17 cellular contexts compared by ENCODE assay signal in the genomic region with DNA sequence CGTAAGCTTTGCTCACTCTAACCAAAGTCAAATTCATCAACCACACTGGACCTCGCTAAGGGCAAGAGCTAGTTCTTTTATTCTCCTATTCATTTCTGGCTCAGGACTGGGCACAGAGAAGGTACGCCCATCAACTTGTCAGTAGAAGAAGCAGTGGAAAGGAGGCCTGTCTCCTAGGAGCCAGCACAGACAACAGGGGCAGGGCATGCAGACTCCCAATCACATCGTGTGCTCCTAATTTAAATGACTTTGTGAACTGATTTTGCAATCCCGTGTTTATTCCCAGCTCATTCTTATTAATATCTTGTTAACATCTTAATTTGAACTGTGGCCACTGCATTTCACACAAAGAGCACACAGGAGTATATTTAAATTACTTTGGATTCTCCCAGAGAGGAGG.
DNase-seq lines count a peak whose midpoint lies in the region; ATAC-seq and TF ChIP-seq lines count a peak whose summit lies in the region.
"Had no signal": no experiment of that assay in that cellular context is flagged by ENCODE, and none has a peak within 500 bp of the region (broad histone marks: within the 10 kb centered on the region; RNA-seq: fewer than 3 reads in every experiment).

No MANE protein-coding gene starts in this region.

- CTCF ChIA-PET in OCI-LY7 (lab: Charles Lee; ENCODE audit: unreplicated experiment) = interaction anchor here (0.5 to 1.4 kb wide), 3 partner anchors 11 to 176 kb away, joined by 3 to 5 read pairs (median 4); no protein-coding TSS in a partner anchor

- no peaks in the 10 kb centered on the region for H3K9me3 Mint-ChIP-seq in chondrocyte (ENCODE audit: low read depth)
- H3K9me3 Mint-ChIP-seq: CD4-positive, CD25-positive, alpha-beta regulatory T cell had no signal

- H3K27me3 ChIP-seq in esophagus squamous epithelium (no peaks in the 10 kb centered on the region), sigmoid colon (no peaks in the 10 kb centered on the region), aorta (ENCODE audit: control insufficient read depth in 1 of 2, insufficient read depth in 2 of 2, low read length in 1 of 2) (no peaks in the 10 kb centered on the region)
- H3K27me3 ChIP-seq in effector memory CD4-positive, alpha-beta T cell (replicated peaks; ENCODE audit: control insufficient read depth, insufficient read depth, low read length, poor library complexity, severe bottlenecking) = no peaks in the 10 kb centered on the region
- H3K27me3 ChIP-seq: MG63 had no signal

- POLR2A ChIA-PET in OCI-LY7 (lab: Charles Lee) = interaction anchor here (1.2 to 11.7 kb wide), 7 partner anchors 11 to 160 kb away, joined by 3 to 476 read pairs (median 14); a partner anchor contains a TSS

- no peak for TF ChIP-seq CTCF in OCI-LY7 (conservative IDR thresholded peaks at IDR 0.05; ENCODE audit: low read length)
- no peak for TF ChIP-seq CTCF in esophagus squamous epithelium (IDR thresholded peaks at IDR 0.05)
- no peak for TF ChIP-seq CTCF in sigmoid colon (IDR thresholded peaks at IDR 0.05)
- no peak for TF ChIP-seq CTCF in chondrocyte (IDR thresholded peaks at IDR 0.05)

- no TSS peak for BruUV-seq in OCI-LY7 (replicated peaks; lab: Mats Ljungman, UMichigan)

- 53 to 71% methylated on average over 5 of the region's 5 CpGs for WGBS in esophagus squamous epithelium, 2 donors
- 69 to 73% methylated on average over 5 of the region's 5 CpGs for WGBS in sigmoid colon, 2 donors
- 75 to 81% methylated on average over 5 of the region's 5 CpGs for WGBS in aorta, 2 donors

- no peak overlapping the region for H3K4me3 Mint-ChIP-seq in chondrocyte (ENCODE audit: unreplicated experiment)
- H3K4me3 Mint-ChIP-seq: CD4-positive, CD25-positive, alpha-beta regulatory T cell had no signal

- H3K4me3 ChIP-seq in OCI-LY7 (ENCODE audit: low read depth, low read length, poor library complexity, severe bottlenecking) (no peak overlapping the region), esophagus squamous epithelium (no peak overlapping the region), sigmoid colon (no peak overlapping the region), aorta (ENCODE audit: low read length in 2 of 2) (no peak overlapping the region)
- no peak overlapping the region for H3K4me3 ChIP-seq in effector memory CD4-positive, alpha-beta T cell (ENCODE audit: insufficient read depth, low read depth, low read length, poor library complexity, severe bottlenecking)
- H3K4me3 ChIP-seq: MG63 had no signal

- intact Hi-C loops in OCI-LY7 (cut with micrococcal nuclease; ENCODE audit: unreplicated experiment) (no loop called here), esophagus squamous epithelium (cut with DNase I) (no loop called here), sigmoid colon (cut with DNase I) (no loop called here), aorta (cut with DNase I) (no loop called here)

- TF ChIP-seq POLR2A in esophagus squamous epithelium (IDR thresholded peaks at IDR 0.05) = no peak
- TF ChIP-seq POLR2A in sigmoid colon (IDR thresholded peaks at IDR 0.05) = no peak

- H3K27ac Mint-ChIP-seq in chondrocyte (ENCODE audit: unreplicated experiment) = no peak overlapping the region
- H3K27ac Mint-ChIP-seq: CD4-positive, CD25-positive, alpha-beta regulatory T cell had no signal

- no peaks in the 10 kb centered on the region for H3K79me2 ChIP-seq in OCI-LY7 (ENCODE audit: insufficient read depth, low read depth, low read length)

- H3K9me3 ChIP-seq in OCI-LY7 (ENCODE audit: low read length) (no peaks in the 10 kb centered on the region), esophagus squamous epithelium (no peaks in the 10 kb centered on the region), sigmoid colon (peaks cover 0 to 3% (median 0%) of the 10 kb centered on the region in 4 donors), aorta (ENCODE audit: control insufficient read depth, low read length) (peaks cover 1% of the 10 kb centered on the region)
- H3K9me3 ChIP-seq in effector memory CD4-positive, alpha-beta T cell (ENCODE audit: control insufficient read depth, low read length) = no peaks in the 10 kb centered on the region
- H3K9me3 ChIP-seq: MG63 had no signal

- H4K20me1 ChIP-seq in OCI-LY7 (ENCODE audit: insufficient read depth, low read length) = no peaks in the 10 kb centered on the region

- no peaks in the 10 kb centered on the region for H3K36me3 Mint-ChIP-seq in chondrocyte (ENCODE audit: low read depth)

- H2AFZ ChIP-seq in OCI-LY7 (ENCODE audit: low read length) = peak overlapping the region; percentile 22; the same call in 1 of the 2 replicates

- H3K27me3 Mint-ChIP-seq in chondrocyte (ENCODE audit: low read depth) = no peaks in the 10 kb centered on the region
- H3K27me3 Mint-ChIP-seq: CD4-positive, CD25-positive, alpha-beta regulatory T cell had no signal

- H3K4me1 Mint-ChIP-seq in chondrocyte (ENCODE audit: low read depth) = no peaks in the 10 kb centered on the region

- TF ChIP-seq EP300 in sigmoid colon (IDR thresholded peaks at IDR 0.05) = no peak

- no peaks in the 10 kb centered on the region for H3K9me2 ChIP-seq in OCI-LY7 (ENCODE audit: insufficient read depth, low read length)

- H3K36me3 ChIP-seq in OCI-LY7 (ENCODE audit: insufficient read depth, low read length) = peaks cover 3% of the 10 kb centered on the region; the same call in 1 of the 2 replicates
- no peaks in the 10 kb centered on the region for H3K36me3 ChIP-seq in esophagus squamous epithelium
- H3K36me3 ChIP-seq in sigmoid colon = no peaks in the 10 kb centered on the region
- no peaks in the 10 kb centered on the region for H3K36me3 ChIP-seq in aorta (ENCODE audit: control insufficient read depth in 1 of 2, insufficient read depth in 2 of 2, low read length in 1 of 2)
- no peaks in the 10 kb centered on the region for H3K36me3 ChIP-seq in effector memory CD4-positive, alpha-beta T cell (ENCODE audit: control insufficient read depth, insufficient read depth, low read length)
- H3K36me3 ChIP-seq: MG63 had no signal

- peak; percentile 78 for ATAC-seq in aorta (ENCODE audit: low FRiP score)
- no peak for ATAC-seq in GM19351 (IDR thresholded peaks at IDR 0.05; ENCODE audit: unreplicated experiment)
- ATAC-seq: SK-N-SH treated with all-trans-retinoic acid at 6 μM for 48 hours had no signal

- no peak overlapping the region for H3K4me2 ChIP-seq in OCI-LY7 (ENCODE audit: low read length)

- H3K27ac ChIP-seq in OCI-LY7 (ENCODE audit: low read depth, low read length, poor library complexity, severe bottlenecking) (no peak overlapping the region), esophagus squamous epithelium (peak overlapping the region in 3 of 4 donors; percentile 50 to 77 (median 65)), sigmoid colon (peak overlapping the region in 1 of 4 donors; percentile 43), aorta (ENCODE audit: low read depth in 1 of 2, low read length in 2 of 2) (no peak overlapping the region)
- no peak overlapping the region for H3K27ac ChIP-seq in effector memory CD4-positive, alpha-beta T cell (ENCODE audit: insufficient read depth, low read length, poor library complexity, severe bottlenecking)

- H3K4me1 ChIP-seq in OCI-LY7 (ENCODE audit: insufficient read depth, low read length, poor library complexity, severe bottlenecking) = peaks cover 88% of the 10 kb centered on the region
- no peaks in the 10 kb centered on the region for H3K4me1 ChIP-seq in esophagus squamous epithelium
- peaks cover 0 to 3% (median under 1%) of the 10 kb centered on the region in 4 donors for H3K4me1 ChIP-seq in sigmoid colon
- H3K4me1 ChIP-seq in aorta (ENCODE audit: control insufficient read depth in 1 of 2, insufficient read depth in 2 of 2, low read length in 2 of 2) = no peaks in the 10 kb centered on the region
- no peaks in the 10 kb centered on the region for H3K4me1 ChIP-seq in effector memory CD4-positive, alpha-beta T cell (ENCODE audit: control insufficient read depth, insufficient read depth, low read length, poor library complexity, severe bottlenecking)

- DNase-seq in OCI-LY7 (ENCODE audit: low spot score) (no peak), esophagus squamous epithelium (lab: John Stamatoyannopoulos, UW) (no peak), sigmoid colon (peak; percentile 71), aorta (no peak), chondrocyte (ENCODE audit: low spot score) (no peak)
- no peak for DNase-seq in effector memory CD4-positive, alpha-beta T cell
- DNase-seq: CD4-positive, CD25-positive, alpha-beta regulatory T cell; EL; GF-D8; MG63; NCI-H1417; NCI-H1694 treated with DMSO at 0.1 percent for 48 hours; NCI-H2081 treated with DMSO at 0.1 percent for 48 hours; NCI-H446 treated with DMSO at 0.1 percent for 48 hours; NCI-H526 treated with DMSO at 0.1 percent for 48 hours had no signal

Comparison
In these comparisons a context has a peak if more than half of its experiments do, and no peak if none do; other contexts are left out.
1. H3K27ac ChIP-seq: peak in esophagus squamous epithelium (3 of 4); none in OCI-LY7 (single experiment), aorta (0 of 2) and effector memory CD4-positive, alpha-beta T cell (single experiment).